ENCODE assay signal across 1 cellular context in the genomic region with DNA sequence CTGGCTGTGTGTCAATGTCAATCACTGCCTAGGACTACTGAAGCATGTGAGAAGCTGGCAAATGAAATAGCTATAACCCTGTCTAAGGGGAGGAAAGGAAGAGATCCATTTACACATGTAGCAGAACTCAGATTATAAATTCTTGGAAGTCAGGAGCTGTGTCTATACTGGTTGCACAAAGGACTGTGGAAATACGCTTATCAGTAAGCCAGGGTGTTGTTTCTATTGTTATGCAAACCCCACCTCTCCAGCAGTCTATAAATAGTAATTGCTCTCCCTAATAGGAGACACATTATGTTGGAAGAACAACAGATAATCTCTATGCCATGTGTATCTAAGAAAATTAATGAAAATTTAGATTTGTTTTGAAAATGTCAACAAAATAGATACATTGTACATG.
TF ChIP-seq lines count a peak whose summit lies in the region.

No MANE protein-coding gene starts in this region.

TF ChIP-seq in GM23338, 12 proteins besides CTCF, POLR2A, EP300 and RAD21 (continued from another document):
- TF ChIP-seq, protein P1, sequence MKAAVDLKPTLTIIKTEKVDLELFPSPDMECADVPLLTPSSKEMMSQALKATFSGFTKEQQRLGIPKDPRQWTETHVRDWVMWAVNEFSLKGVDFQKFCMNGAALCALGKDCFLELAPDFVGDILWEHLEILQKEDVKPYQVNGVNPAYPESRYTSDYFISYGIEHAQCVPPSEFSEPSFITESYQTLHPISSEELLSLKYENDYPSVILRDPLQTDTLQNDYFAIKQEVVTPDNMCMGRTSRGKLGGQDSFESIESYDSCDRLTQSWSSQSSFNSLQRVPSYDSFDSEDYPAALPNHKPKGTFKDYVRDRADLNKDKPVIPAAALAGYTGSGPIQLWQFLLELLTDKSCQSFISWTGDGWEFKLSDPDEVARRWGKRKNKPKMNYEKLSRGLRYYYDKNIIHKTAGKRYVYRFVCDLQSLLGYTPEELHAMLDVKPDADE (IDR thresholded peaks at IDR 0.05): no peak
